ENCODE assay signal across 14 cellular contexts in the genomic region with DNA sequence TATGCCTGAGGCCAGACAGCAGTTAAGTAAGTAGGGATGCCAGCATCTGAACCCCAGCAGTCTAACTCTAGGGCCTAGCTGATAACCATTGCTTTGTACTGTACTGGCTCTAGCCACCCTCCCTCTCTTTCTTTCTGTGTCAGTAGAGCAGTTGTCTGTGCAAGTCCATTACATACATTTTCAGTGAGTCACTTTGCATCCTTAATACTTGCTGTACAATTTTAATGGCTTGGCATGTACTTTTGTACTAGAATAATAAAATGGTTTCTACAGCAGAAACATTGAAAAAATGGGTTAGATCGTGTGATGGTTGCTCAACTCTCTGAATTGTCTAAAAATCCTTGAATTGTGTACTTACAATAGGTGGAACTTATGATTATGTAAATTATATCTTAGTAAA. TPM values are rescaled to one million over a fixed set of nuclear protein-coding genes. Genes with fewer than 3 reads are reported as not detected.
DNase-seq lines count a peak whose midpoint lies in the region; ATAC-seq and TF ChIP-seq lines count a peak whose summit lies in the region.
"Had no signal": no experiment of that assay in that cellular context is flagged by ENCODE, and none has a peak within 500 bp of the region (broad histone marks: within the 10 kb centered on the region; RNA-seq: fewer than 3 reads in every experiment).

No MANE protein-coding gene starts in this region.

- DNase-seq in GM04504 (ENCODE audit: low read depth), result peak; percentile 32
- peak; percentile 43 for DNase-seq in RKO (ENCODE audit: low spot score)
- DNase-seq in epithelial cell of prostate (ENCODE audit: low read depth, low spot score), result peak; percentile 63
- no peak for DNase-seq in natural killer cell treated with Interleukin-12 subunit alpha and Interleukin-12 subunit beta and Interleukin-15 and Interleukin-18, amount 100 ng/mL, for 72 hours (ENCODE audit: low spot score)
- no peak for DNase-seq in left colon
- no peak for DNase-seq in coronary artery (ENCODE audit: low spot score)
- DNase-seq: activated CD4-positive, alpha-beta T cell treated with anti-CD3 and anti-CD28 coated beads, Interleukin-2, amount 50 U/mL, for 1 hour; hippocampal formation; Kasumi-1; NCI-H446; SIG-M5; stimulated activated naive CD4-positive, alpha-beta T cell treated with Interleukin-2 at 50 U/mL for 16 hours had no signal

- H3K27ac ChIP-seq in epithelial cell of prostate, result peak overlapping the region; percentile 83
- H3K27ac ChIP-seq in coronary artery, result no peak overlapping the region
- H3K27ac ChIP-seq: cardiac muscle cell had no signal

- no peak overlapping the region for H3K4me3 ChIP-seq in coronary artery
- H3K4me3 ChIP-seq: cardiac muscle cell had no signal

- intact Hi-C loops in left colon (cut with DNase I, micrococcal nuclease), result no loop called here

- no peaks in the 10 kb centered on the region for H3K36me3 Mint-ChIP-seq in natural killer cell treated with Interleukin-12 subunit alpha and Interleukin-12 subunit beta and Interleukin-15 and Interleukin-18, amount 100 ng/mL, for 72 hours

- TF ChIP-seq CTCF in coronary artery (IDR thresholded peaks at IDR 0.05), result no peak

- H3K27me3 Mint-ChIP-seq in natural killer cell treated with Interleukin-12 subunit alpha and Interleukin-12 subunit beta and Interleukin-15 and Interleukin-18, amount 100 ng/mL, for 72 hours, result no peaks in the 10 kb centered on the region

- H3K4me1 Mint-ChIP-seq in natural killer cell treated with Interleukin-12 subunit alpha and Interleukin-12 subunit beta and Interleukin-15 and Interleukin-18, amount 100 ng/mL, for 72 hours (ENCODE audit: low read depth in 2 of 2), result peaks cover 30 to 39% of the 10 kb centered on the region in 2 donors

- ATAC-seq in natural killer cell treated with Interleukin-12 subunit alpha and Interleukin-12 subunit beta and Interleukin-15 and Interleukin-18, amount 100 ng/mL, for 72 hours, result no peak
- ATAC-seq in GM19324 (IDR thresholded peaks at IDR 0.05; ENCODE audit: low FRiP score, unreplicated experiment) (no peak), left colon (no peak)

- peak overlapping the region; percentile 68 to 82 for H3K27ac Mint-ChIP-seq in natural killer cell treated with Interleukin-12 subunit alpha and Interleukin-12 subunit beta and Interleukin-15 and Interleukin-18, amount 100 ng/mL, for 72 hours

- no peaks in the 10 kb centered on the region for H3K9me3 Mint-ChIP-seq in natural killer cell treated with Interleukin-12 subunit alpha and Interleukin-12 subunit beta and Interleukin-15 and Interleukin-18, amount 100 ng/mL, for 72 hours

- peak overlapping the region; percentile 85 for H3K4me3 Mint-ChIP-seq in natural killer cell treated with Interleukin-12 subunit alpha and Interleukin-12 subunit beta and Interleukin-15 and Interleukin-18, amount 100 ng/mL, for 72 hours

RNA-seq across cellular contexts. Expression of gene TTC39B, which starts 1.5 kb away (rescaled TPM):
- 10 to 100 TPM; 12.4 to 20.6 TPM for total RNA-seq in natural killer cell treated with Interleukin-12 subunit alpha and Interleukin-12 subunit beta and Interleukin-15 and Interleukin-18, amount 100 ng/mL, for 72 hours
- 10 to 100 TPM; 45.3 to 50.5 TPM for total RNA-seq in left colon

Comparison
In these comparisons a context has a peak if more than half of its experiments do, and no peak if none do; other contexts are left out.
1. DNase-seq: peak in GM04504 (single experiment), RKO (single experiment) and epithelial cell of prostate (single experiment); none in natural killer cell treated with Interleukin-12 subunit alpha and Interleukin-12 subunit beta and Interleukin-15 and Interleukin-18, amount 100 ng/mL, for 72 hours (single experiment), left colon (0 of 2) and coronary artery (single experiment).